8 cellular contexts compared by ENCODE assay signal in the genomic region with DNA sequence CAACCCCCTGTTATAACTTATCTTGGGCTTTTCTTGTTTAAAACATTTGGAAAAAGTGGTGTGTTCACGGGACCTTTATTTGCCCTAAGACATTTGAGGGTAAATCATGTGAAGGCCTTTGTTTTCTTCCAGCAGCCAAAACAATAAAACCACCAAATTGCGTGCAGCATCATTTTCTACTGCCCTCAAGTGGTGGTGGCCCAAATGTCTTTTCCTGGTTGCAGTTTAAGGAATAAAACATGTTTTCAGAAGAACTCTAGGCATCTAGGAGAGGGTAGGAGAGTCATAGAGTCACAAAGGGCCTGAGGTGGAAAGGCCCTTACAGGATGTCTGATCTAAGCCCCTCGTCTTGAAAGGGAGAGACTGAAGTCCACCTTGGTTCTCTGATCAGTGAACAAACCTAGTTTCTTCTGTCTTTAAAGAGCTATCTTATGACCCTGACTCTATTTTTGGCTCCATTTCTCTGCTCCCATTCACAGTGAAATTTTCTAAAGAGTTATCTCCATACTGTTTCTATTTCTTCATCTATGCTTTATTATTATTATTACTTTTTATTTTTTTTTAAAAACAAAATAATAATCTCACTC. TPM values are rescaled to one million over a fixed set of nuclear protein-coding genes. Genes with fewer than 3 reads are reported as not detected.
A peak's percentile ranks its signal among the peaks of the same experiment; 100 is the strongest.
DNase-seq lines count a peak whose midpoint lies in the region; ATAC-seq, FAIRE-seq and TF ChIP-seq lines count a peak whose summit lies in the region.

No MANE protein-coding gene starts in this region.

- BruUV-seq in mammary epithelial cell (replicated peaks; lab: Mats Ljungman, UMichigan): no TSS peak

- FAIRE-seq in keratinocyte (lab: Jason Lieb, UNC): no peak

- no peak overlapping the region for H3K4me3 ChIP-seq in SK-N-SH (ENCODE audit: low read depth in 2 of 2, low read length in 1 of 2)
- H3K4me3 ChIP-seq in mammary epithelial cell (replicated peaks in 1 of 3; ENCODE audit: insufficient read depth in 1 of 3, low read depth in 2 of 3, low read length in 3 of 3): no peak overlapping the region
- no peak overlapping the region for H3K4me3 ChIP-seq in keratinocyte (ENCODE audit: control insufficient read depth in 2 of 3, extremely low read depth in 1 of 3, insufficient read depth in 2 of 3, low read depth in 1 of 3, low read length in 3 of 3)

- dilution Hi-C loops in mammary epithelial cell (cut with HindIII; ENCODE audit: low sequenced_read_pairs): no loop called here
- dilution Hi-C loops in keratinocyte (cut with MboI; ENCODE audit: extremely low pct_ligation_motif_present, low sequenced_read_pairs): no loop called here

- peaks cover 11% of the 10 kb centered on the region for H3K4me1 Mint-ChIP-seq in stimulated activated effector memory CD8-positive, alpha-beta T cell treated with anti-CD3 and anti-CD28 coated beads, Interleukin-12 subunit alpha, Interleukin-12 subunit beta, amount 100 ng/mL, for 72 hours

- no peaks in the 10 kb centered on the region for H3K9me1 ChIP-seq in keratinocyte (ENCODE audit: control insufficient read depth, extremely low read depth, insufficient read depth, low read length)

- H3K79me2 ChIP-seq in SK-N-SH (ENCODE audit: insufficient read depth) (no peaks in the 10 kb centered on the region), mammary epithelial cell (ENCODE audit: insufficient read depth, low read length) (no peaks in the 10 kb centered on the region), keratinocyte (ENCODE audit: control insufficient read depth, insufficient read depth, low read length) (no peaks in the 10 kb centered on the region)

- H3K27ac Mint-ChIP-seq in stimulated activated effector memory CD8-positive, alpha-beta T cell treated with anti-CD3 and anti-CD28 coated beads, Interleukin-12 subunit alpha, Interleukin-12 subunit beta, amount 100 ng/mL, for 72 hours: peak overlapping the region; percentile 20

- POLR2A ChIA-PET in SK-N-SH (lab: Yijun Ruan, JAX): no interaction called here

- peak; percentile 77 for TF ChIP-seq RAD21 in SK-N-SH (IDR thresholded peaks at IDR 0.05; ENCODE audit: low read length)

- no peak overlapping the region for H3K27ac ChIP-seq in SK-N-SH (ENCODE audit: low read depth in 2 of 2, low read length in 1 of 2)
- H3K27ac ChIP-seq in mammary epithelial cell (ENCODE audit: insufficient read depth, low read depth, low read length): no peak overlapping the region
- no peak overlapping the region for H3K27ac ChIP-seq in keratinocyte (ENCODE audit: control insufficient read depth, insufficient read depth, low read length)

- H3K4me2 ChIP-seq in SK-N-SH (no peak overlapping the region), mammary epithelial cell (ENCODE audit: insufficient read depth, low read depth, low read length) (no peak overlapping the region), keratinocyte (ENCODE audit: control insufficient read depth, extremely low read depth, insufficient read depth, low read depth, low read length) (no peak overlapping the region)

- no peaks in the 10 kb centered on the region for H3K36me3 ChIP-seq in SK-N-SH (replicated peaks in 1 of 2; ENCODE audit: control insufficient read depth in 1 of 2, insufficient read depth in 2 of 2, low read length in 1 of 2)
- no peaks in the 10 kb centered on the region for H3K36me3 ChIP-seq in mammary epithelial cell (ENCODE audit: insufficient read depth, low read length)
- H3K36me3 ChIP-seq in keratinocyte (ENCODE audit: control insufficient read depth in 2 of 2, extremely low read depth in 1 of 2, insufficient read depth in 2 of 2, low read length in 2 of 2): no peaks in the 10 kb centered on the region

- WGBS in SK-N-SH (ENCODE audit: low lambda C conversion rate): 22% methylated on average over 3 of the region's 3 CpGs
- 3% methylated on average over 3 of the region's 3 CpGs for WGBS in mammary epithelial cell (ENCODE audit: low coverage, missing lambda C conversion rate)

- CTCF ChIA-PET in SK-N-SH (lab: Yijun Ruan, JAX) (interaction anchor here (0.7 to 1.9 kb wide), 10 partner anchors 9 to 343 kb away, joined by 3 to 6 read pairs (median 4); no protein-coding TSS in a partner anchor), mammary epithelial cell (lab: Charles Lee; ENCODE audit: low non-redundant PET) (interaction anchor here (0.6 to 0.7 kb wide), 4 partner anchors 33 to 678 kb away, joined by 3 to 5 read pairs (median 4); no protein-coding TSS in a partner anchor)

- no peaks in the 10 kb centered on the region for H3K36me3 Mint-ChIP-seq in stimulated activated effector memory CD8-positive, alpha-beta T cell treated with anti-CD3 and anti-CD28 coated beads, Interleukin-12 subunit alpha, Interleukin-12 subunit beta, amount 100 ng/mL, for 72 hours

- H3K4me1 ChIP-seq in SK-N-SH (ENCODE audit: control insufficient read depth in 1 of 2, insufficient read depth in 2 of 2, low read depth in 1 of 2, low read length in 1 of 2): no peaks in the 10 kb centered on the region
- H3K4me1 ChIP-seq in mammary epithelial cell (ENCODE audit: insufficient read depth, low read length): peaks cover 5% of the 10 kb centered on the region
- peaks cover 4% of the 10 kb centered on the region for H3K4me1 ChIP-seq in keratinocyte (ENCODE audit: control insufficient read depth, extremely low read depth, insufficient read depth, low read length)

- in situ Hi-C loops in mammary epithelial cell (cut with MboI; ENCODE audit: low sequenced_read_pairs in 2 of 2): no loop called here

- DNase-seq in NCI-H1417 (lab: John Stamatoyannopoulos, UW) (peak; percentile 8 to 66 (median 21)), NCI-H1417 treated with DMSO at 0.1 percent for 48 hours (lab: John Stamatoyannopoulos, UW) (no peak), HT1080 (ENCODE audit: low read depth) (peak; percentile 71), SK-N-SH (peak; percentile 35), mammary epithelial cell (peak; percentile 45), keratinocyte (ENCODE audit: low read depth, low spot score) (no peak), NCI-H1092 treated with DMSO at 0.1 percent for 48 hours (lab: John Stamatoyannopoulos, UW) (no peak)
- no peak for DNase-seq in stimulated activated effector memory CD8-positive, alpha-beta T cell treated with anti-CD3 and anti-CD28 coated beads, Interleukin-12 subunit alpha, Interleukin-12 subunit beta, amount 100 ng/mL, for 72 hours (ENCODE audit: low spot score in 2 of 2)

- H3K9me3 Mint-ChIP-seq in stimulated activated effector memory CD8-positive, alpha-beta T cell treated with anti-CD3 and anti-CD28 coated beads, Interleukin-12 subunit alpha, Interleukin-12 subunit beta, amount 100 ng/mL, for 72 hours: no peaks in the 10 kb centered on the region

- H3K9me2 ChIP-seq in SK-N-SH: no peaks in the 10 kb centered on the region

- peaks cover 3% of the 10 kb centered on the region for H3F3A ChIP-seq in SK-N-SH (replicated peaks; ENCODE audit: insufficient read depth)

- H4K20me1 ChIP-seq in SK-N-SH (ENCODE audit: insufficient read depth) (no peaks in the 10 kb centered on the region), mammary epithelial cell (ENCODE audit: insufficient read depth, low read length) (no peaks in the 10 kb centered on the region), keratinocyte (ENCODE audit: control insufficient read depth, extremely low read depth, insufficient read depth, low read length) (no peaks in the 10 kb centered on the region)

- peak; percentile 48 for ATAC-seq in stimulated activated effector memory CD8-positive, alpha-beta T cell treated with anti-CD3 and anti-CD28 coated beads, Interleukin-12 subunit alpha, Interleukin-12 subunit beta, amount 100 ng/mL, for 72 hours

- intact Hi-C loops in mammary epithelial cell (cut with micrococcal nuclease): loop anchor here (2.0 to 10.0 kb wide), 4 partner anchors 110 to 342 kb away; no protein-coding TSS in a partner anchor

- no peak overlapping the region for H3K4me3 Mint-ChIP-seq in stimulated activated effector memory CD8-positive, alpha-beta T cell treated with anti-CD3 and anti-CD28 coated beads, Interleukin-12 subunit alpha, Interleukin-12 subunit beta, amount 100 ng/mL, for 72 hours

- TF ChIP-seq CTCF in SK-N-SH (IDR thresholded peaks at IDR 0.05) (peak; percentile 78), mammary epithelial cell (conservative IDR thresholded peaks at IDR 0.05 in 1 of 2, IDR thresholded peaks at IDR 0.05 in 1 of 2; ENCODE audit: extremely low read depth in 1 of 2, insufficient read depth in 1 of 2, low read depth in 1 of 2, low read length in 2 of 2) (peak; percentile 66 to 79), keratinocyte (optimal IDR thresholded peaks at IDR 0.05 in 1 of 3, IDR thresholded peaks at IDR 0.05 in 1 of 3, conservative IDR thresholded peaks at IDR 0.05 in 1 of 3; ENCODE audit: extremely low read depth in 1 of 3, insufficient read depth in 2 of 3, low read length in 3 of 3) (peak; percentile 64 to 73 (median 65))

- H3K9me3 ChIP-seq in SK-N-SH (no peaks in the 10 kb centered on the region), mammary epithelial cell (replicated peaks; ENCODE audit: insufficient read depth, low read length) (peaks cover 2% of the 10 kb centered on the region), keratinocyte (ENCODE audit: control insufficient read depth, low read depth, low read length) (no peaks in the 10 kb centered on the region)

- H2AFZ ChIP-seq in SK-N-SH (ENCODE audit: low read depth) (peak overlapping the region; percentile 69), mammary epithelial cell (ENCODE audit: low read depth, low read length) (peak overlapping the region; percentile 60), keratinocyte (ENCODE audit: control insufficient read depth, low read length) (peak overlapping the region; percentile 74)

- no peaks in the 10 kb centered on the region for H3K27me3 ChIP-seq in SK-N-SH (ENCODE audit: insufficient read depth)
- no peaks in the 10 kb centered on the region for H3K27me3 ChIP-seq in mammary epithelial cell (ENCODE audit: insufficient read depth, low read length)
- H3K27me3 ChIP-seq in keratinocyte (ENCODE audit: control insufficient read depth, extremely low read depth, insufficient read depth, low read length): no peaks in the 10 kb centered on the region

- H3K9ac ChIP-seq in SK-N-SH: no peak overlapping the region
- no peak overlapping the region for H3K9ac ChIP-seq in mammary epithelial cell (ENCODE audit: insufficient read depth, low read length)
- no peak overlapping the region for H3K9ac ChIP-seq in keratinocyte (ENCODE audit: control insufficient read depth, extremely low read depth, insufficient read depth, low read length)

- no peak for TF ChIP-seq EP300 in SK-N-SH (IDR thresholded peaks at IDR 0.05; ENCODE audit: borderline replicate concordance in 1 of 2, low read depth in 1 of 2, low read length in 1 of 2)

RNA-seq across cellular contexts. Expression of gene EPS15, which starts 16.0 kb away (rescaled TPM):
- 20.3 and 20.8 TPM in 2 replicates for total RNA-seq in HT1080 (2014; rRNA removed; shearing (Covaris generic))
- polyA plus RNA-seq in HT1080 (2015; cell fraction: cytosol; rRNA removed): 35.3 and 48.1 TPM in 2 replicates
- 47.4 and 55.8 TPM in 2 replicates for polyA plus RNA-seq in HT1080 (2015; cell fraction: nucleus; rRNA removed)
- polyA plus RNA-seq in SK-N-SH (2012; rRNA removed) (17.0 and 23.1 TPM in 2 replicates), mammary epithelial cell (23.1 TPM), keratinocyte (19.4 to 35.3 TPM (median 33.2 TPM) in 3 replicates)
- 25.7 and 29.7 TPM in 2 replicates for polyA plus RNA-seq in SK-N-SH (2012; cell fraction: cytosol; rRNA removed)
- 14.2 and 41.4 TPM in 2 replicates for polyA plus RNA-seq in SK-N-SH (2012; cell fraction: nucleus; rRNA removed)
- 10 to 100 TPM; 48.0 to 52.3 TPM for total RNA-seq in mammary epithelial cell
- polyA minus RNA-seq in mammary epithelial cell (57.7 TPM), keratinocyte (9.4 to 59.2 TPM (median 30.4 TPM) in 3 replicates)
- polyA plus RNA-seq in keratinocyte (2011; ENCODE audit: low read depth): 19.7 TPM
- polyA plus RNA-seq in keratinocyte (2011; cell fraction: cytosol; rRNA removed): 18.5 and 34.7 TPM in 2 replicates
- polyA plus RNA-seq in keratinocyte (2011; cell fraction: nucleus; rRNA removed): 21.6 and 29.4 TPM in 2 replicates
- 20.2 and 20.4 TPM in 2 replicates for polyA plus RNA-seq in keratinocyte (2012; ENCODE audit: low replicate concordance)
- 37.0 TPM for polyA minus RNA-seq in keratinocyte (2011; cell fraction: cytosol; rRNA and poly(A)+ RNA removed)
- polyA minus RNA-seq in keratinocyte (2011; cell fraction: nucleus; rRNA and poly(A)+ RNA removed): 20.6 and 38.0 TPM in 2 replicates

Comparison
In these comparisons a context has a peak if more than half of its experiments do, and no peak if none do; other contexts are left out.
1. DNase-seq: peak in NCI-H1417 (3 of 3), HT1080 (single experiment), SK-N-SH (single experiment) and mammary epithelial cell (single experiment); none in NCI-H1417 treated with DMSO at 0.1 percent for 48 hours (single experiment), keratinocyte (single experiment), stimulated activated effector memory CD8-positive, alpha-beta T cell treated with anti-CD3 and anti-CD28 coated beads, Interleukin-12 subunit alpha, Interleukin-12 subunit beta, amount 100 ng/mL, for 72 hours (0 of 2) and NCI-H1092 treated with DMSO at 0.1 percent for 48 hours (single experiment).
2. Peak in every context shown above with its lines, with median percentiles within 50 percentile points of each other: H2AFZ ChIP-seq and CTCF ChIP-seq.